ENCODE assay signal across 10 cellular contexts in the genomic region with DNA sequence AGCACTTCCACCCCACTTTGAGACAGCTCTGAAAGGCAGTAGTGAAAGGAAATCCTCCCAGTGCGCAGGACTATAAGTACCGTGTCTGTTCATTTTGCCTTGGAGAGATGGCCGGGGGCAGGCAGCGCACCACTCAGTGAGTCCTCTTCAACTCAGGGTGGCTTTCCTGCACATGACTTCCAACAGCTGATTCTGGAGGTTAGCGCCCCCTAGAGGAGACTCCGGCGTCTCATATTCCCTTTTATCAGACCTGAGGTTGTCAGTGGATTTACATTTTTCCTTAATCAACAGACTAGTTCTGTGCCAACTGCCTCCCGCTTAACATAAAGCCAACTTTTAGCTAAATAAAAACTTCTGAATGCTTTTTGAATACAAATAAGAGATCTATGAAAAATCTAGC.
DNase-seq lines count a peak whose midpoint lies in the region; ATAC-seq and TF ChIP-seq lines count a peak whose summit lies in the region.
"Had no signal": no experiment of that assay in that cellular context is flagged by ENCODE, and none has a peak within 500 bp of the region (broad histone marks: within the 10 kb centered on the region; RNA-seq: fewer than 3 reads in every experiment).

No MANE protein-coding gene starts in this region.

- H3K36me3 Mint-ChIP-seq in activated CD4-positive, alpha-beta T cell treated with anti-CD3 and anti-CD28 coated beads, Interleukin-2, amount 10 ng/mL, durations not matched to agents 7 days and 5 days (ENCODE audit: low read depth), result no peaks in the 10 kb centered on the region
- no peaks in the 10 kb centered on the region for H3K36me3 Mint-ChIP-seq in activated CD8-positive, alpha-beta T cell treated with anti-CD3 and anti-CD28 coated beads, Interleukin-2, amount 10 ng/mL, durations not matched to agents 7 days and 5 days (ENCODE audit: low read depth)
- no peaks in the 10 kb centered on the region for H3K36me3 Mint-ChIP-seq in neural progenitor cell

- no peaks in the 10 kb centered on the region for H3K36me3 ChIP-seq in neural progenitor cell

- H3K27ac ChIP-seq in neural progenitor cell, result no peak overlapping the region
- H3K27ac ChIP-seq: VCaP had no signal

- no peaks in the 10 kb centered on the region for H3K27me3 ChIP-seq in neural progenitor cell

- H3K27me3 Mint-ChIP-seq in activated CD4-positive, alpha-beta T cell treated with anti-CD3 and anti-CD28 coated beads, Interleukin-2, amount 10 ng/mL, durations not matched to agents 7 days and 5 days, result peaks cover 1% of the 10 kb centered on the region
- peaks cover 3% of the 10 kb centered on the region for H3K27me3 Mint-ChIP-seq in activated CD8-positive, alpha-beta T cell treated with anti-CD3 and anti-CD28 coated beads, Interleukin-2, amount 10 ng/mL, durations not matched to agents 7 days and 5 days (ENCODE audit: low read depth)
- no peaks in the 10 kb centered on the region for H3K27me3 Mint-ChIP-seq in neural progenitor cell (ENCODE audit: insufficient read depth, low read depth)

- CTCF ChIA-PET in activated CD4-positive, alpha-beta T cell treated with anti-CD3 and anti-CD28 coated beads, Interleukin-2, amount 10 ng/mL, durations not matched to agents 7 days and 5 days (lab: Charles Lee), result interaction anchor here (1.2 to 1.4 kb wide), 2 partner anchors 13 to 31 kb away, joined by 3 to 4 read pairs; no protein-coding TSS in a partner anchor
- CTCF ChIA-PET in activated CD8-positive, alpha-beta T cell treated with anti-CD3 and anti-CD28 coated beads, Interleukin-2, amount 10 ng/mL, durations not matched to agents 7 days and 5 days (lab: Charles Lee), result interaction anchor here (0.5 to 2.9 kb wide), 14 partner anchors 10 to 313 kb away, joined by 3 to 14 read pairs (median 3); no protein-coding TSS in a partner anchor

- peaks cover 4% of the 10 kb centered on the region for H3K4me1 Mint-ChIP-seq in activated CD4-positive, alpha-beta T cell treated with anti-CD3 and anti-CD28 coated beads, Interleukin-2, amount 10 ng/mL, durations not matched to agents 7 days and 5 days
- peaks cover 4% of the 10 kb centered on the region for H3K4me1 Mint-ChIP-seq in activated CD8-positive, alpha-beta T cell treated with anti-CD3 and anti-CD28 coated beads, Interleukin-2, amount 10 ng/mL, durations not matched to agents 7 days and 5 days (ENCODE audit: low read depth)
- peaks cover 3% of the 10 kb centered on the region for H3K4me1 Mint-ChIP-seq in neural progenitor cell

- H3K4me1 ChIP-seq in neural progenitor cell, result peaks cover 6% of the 10 kb centered on the region

- no peak overlapping the region for H3K4me3 ChIP-seq in neural progenitor cell

- no peaks in the 10 kb centered on the region for H3F3A ChIP-seq in neural progenitor cell (ENCODE audit: low read depth)

- H3K9me3 ChIP-seq in neural progenitor cell (ENCODE audit: low read depth), result no peaks in the 10 kb centered on the region

- H3K9me3 Mint-ChIP-seq in activated CD4-positive, alpha-beta T cell treated with anti-CD3 and anti-CD28 coated beads, Interleukin-2, amount 10 ng/mL, durations not matched to agents 7 days and 5 days, result no peaks in the 10 kb centered on the region
- H3K9me3 Mint-ChIP-seq in activated CD8-positive, alpha-beta T cell treated with anti-CD3 and anti-CD28 coated beads, Interleukin-2, amount 10 ng/mL, durations not matched to agents 7 days and 5 days (ENCODE audit: insufficient read depth), result no peaks in the 10 kb centered on the region
- H3K9me3 Mint-ChIP-seq in neural progenitor cell, result no peaks in the 10 kb centered on the region

- no peak overlapping the region for H3K9ac ChIP-seq in neural progenitor cell

- no peaks in the 10 kb centered on the region for H4K20me1 ChIP-seq in neural progenitor cell (ENCODE audit: low read depth)

- no peak overlapping the region for H3K27ac Mint-ChIP-seq in activated CD4-positive, alpha-beta T cell treated with anti-CD3 and anti-CD28 coated beads, Interleukin-2, amount 10 ng/mL, durations not matched to agents 7 days and 5 days
- no peak overlapping the region for H3K27ac Mint-ChIP-seq in activated CD8-positive, alpha-beta T cell treated with anti-CD3 and anti-CD28 coated beads, Interleukin-2, amount 10 ng/mL, durations not matched to agents 7 days and 5 days
- no peak overlapping the region for H3K27ac Mint-ChIP-seq in neural progenitor cell

- TF ChIP-seq CTCF in neural progenitor cell (IDR thresholded peaks at IDR 0.05) (peak; percentile 65), omental fat pad (IDR thresholded peaks at IDR 0.05) (no peak)

- no peak overlapping the region for H3K4me3 Mint-ChIP-seq in activated CD4-positive, alpha-beta T cell treated with anti-CD3 and anti-CD28 coated beads, Interleukin-2, amount 10 ng/mL, durations not matched to agents 7 days and 5 days
- H3K4me3 Mint-ChIP-seq in activated CD8-positive, alpha-beta T cell treated with anti-CD3 and anti-CD28 coated beads, Interleukin-2, amount 10 ng/mL, durations not matched to agents 7 days and 5 days, result no peak overlapping the region
- no peak overlapping the region for H3K4me3 Mint-ChIP-seq in neural progenitor cell

- H3K79me2 ChIP-seq in neural progenitor cell (ENCODE audit: low read depth), result no peaks in the 10 kb centered on the region

- H2AFZ ChIP-seq in neural progenitor cell (replicated peaks), result peak overlapping the region; percentile 22

- no peak overlapping the region for H3K4me2 ChIP-seq in neural progenitor cell

- no peak for ATAC-seq in activated CD8-positive, alpha-beta T cell treated with anti-CD3 and anti-CD28 coated beads, Interleukin-2, amount 10 ng/mL, durations not matched to agents 7 days and 5 days
- ATAC-seq in omental fat pad (ENCODE audit: low FRiP score) (no peak), GM21723 (IDR thresholded peaks at IDR 0.05; ENCODE audit: unreplicated experiment) (no peak)

- POLR2A ChIA-PET in activated CD4-positive, alpha-beta T cell treated with anti-CD3 and anti-CD28 coated beads, Interleukin-2, amount 10 ng/mL, durations not matched to agents 7 days and 5 days (lab: Charles Lee), result no interaction called here
- POLR2A ChIA-PET in activated CD8-positive, alpha-beta T cell treated with anti-CD3 and anti-CD28 coated beads, Interleukin-2, amount 10 ng/mL, durations not matched to agents 7 days and 5 days (lab: Charles Lee), result no interaction called here

- DNase-seq in activated CD4-positive, alpha-beta T cell treated with anti-CD3 and anti-CD28 coated beads, Interleukin-2, amount 10 ng/mL, durations not matched to agents 7 days and 5 days, result peak; percentile 13
- DNase-seq in activated CD4-positive, alpha-beta T cell treated with anti-CD3 and anti-CD28 coated beads for 1 hour, result no peak
- DNase-seq in HT-29 (ENCODE audit: low spot score), result peak; percentile 41
- DNase-seq in activated CD8-positive, alpha-beta T cell treated with anti-CD3 and anti-CD28 coated beads, Interleukin-2, amount 10 ng/mL, durations not matched to agents 7 days and 5 days, result peak; percentile 28
- peak; percentile 51 for DNase-seq in neural progenitor cell (ENCODE audit: low spot score)
- DNase-seq in DMS114 treated with DMSO at 0.1 percent for 48 hours (lab: John Stamatoyannopoulos, UW; ENCODE audit: unreplicated experiment), result no peak
- no peak for DNase-seq in omental fat pad (ENCODE audit: low spot score)
- DNase-seq: NCI-H1417 had no signal

Comparison
In these comparisons a context has a peak if more than half of its experiments do, and no peak if none do; other contexts are left out.
1. DNase-seq: peak in activated CD4-positive, alpha-beta T cell treated with anti-CD3 and anti-CD28 coated beads, Interleukin-2, amount 10 ng/mL, durations not matched to agents 7 days and 5 days (single experiment), HT-29 (single experiment), activated CD8-positive, alpha-beta T cell treated with anti-CD3 and anti-CD28 coated beads, Interleukin-2, amount 10 ng/mL, durations not matched to agents 7 days and 5 days (single experiment) and neural progenitor cell (single experiment); none in activated CD4-positive, alpha-beta T cell treated with anti-CD3 and anti-CD28 coated beads for 1 hour (single experiment), DMS114 treated with DMSO at 0.1 percent for 48 hours (single experiment) and omental fat pad (single experiment).